30 cellular contexts compared by ENCODE assay signal in genomic region chr13:85997587-85997986, GRCh38.
DNase-seq lines count a peak whose midpoint lies in the region; FAIRE-seq and TF ChIP-seq lines count a peak whose summit lies in the region.
"Had no signal": no experiment of that assay in that cellular context is flagged by ENCODE, and none has a peak within 500 bp of the region (broad histone marks: within the 10 kb centered on the region; RNA-seq: fewer than 3 reads in every experiment).

No MANE protein-coding gene starts in this region.

- H3K4me3 ChIP-seq in breast epithelium, result no peak overlapping the region
- H3K4me3 ChIP-seq in choroid plexus epithelial cell (ENCODE audit: low read depth, low read length), result no peak overlapping the region
- H3K4me3 ChIP-seq in keratinocyte (ENCODE audit: control insufficient read depth in 2 of 3, extremely low read depth in 1 of 3, insufficient read depth in 2 of 3, low read depth in 1 of 3, low read length in 3 of 3), result no peak overlapping the region
- H3K4me3 ChIP-seq: GM23338, HAP-1 had no signal

- no peak overlapping the region for H3K9ac ChIP-seq in keratinocyte (ENCODE audit: control insufficient read depth, extremely low read depth, insufficient read depth, low read length)

- no peaks in the 10 kb centered on the region for H3K9me1 ChIP-seq in keratinocyte (ENCODE audit: control insufficient read depth, extremely low read depth, insufficient read depth, low read length)

- dilution Hi-C loops in keratinocyte (cut with MboI; ENCODE audit: extremely low pct_ligation_motif_present, low sequenced_read_pairs), result no loop called here

- H3K27me3 Mint-ChIP-seq in MCF 10A (ENCODE audit: insufficient read depth, unreplicated experiment) (no peaks in the 10 kb centered on the region), glutamatergic neuron (ENCODE audit: unreplicated experiment) (no peaks in the 10 kb centered on the region)
- H3K27me3 Mint-ChIP-seq: CD8-positive, alpha-beta memory T cell had no signal

- no peak overlapping the region for H3K27ac ChIP-seq in breast epithelium
- H3K27ac ChIP-seq in keratinocyte (ENCODE audit: control insufficient read depth, insufficient read depth, low read length), result no peak overlapping the region
- no peak overlapping the region for H3K27ac ChIP-seq in substantia nigra (ENCODE audit: low read depth, low read length, poor library complexity, severe bottlenecking)
- H3K27ac ChIP-seq: 22Rv1, RWPE1 had no signal

- TF ChIP-seq POLR2A in breast epithelium (IDR thresholded peaks at IDR 0.05), result no peak

- BruUV-seq in MCF 10A (replicated peaks; lab: Mats Ljungman, UMichigan), result no TSS peak

- H3K36me3 ChIP-seq in breast epithelium (no peaks in the 10 kb centered on the region), keratinocyte (ENCODE audit: control insufficient read depth in 2 of 2, extremely low read depth in 1 of 2, insufficient read depth in 2 of 2, low read length in 2 of 2) (no peaks in the 10 kb centered on the region)
- H3K36me3 ChIP-seq: BE2C, HAP-1 had no signal

- H3K4me1 ChIP-seq in breast epithelium, result no peaks in the 10 kb centered on the region
- H3K4me1 ChIP-seq in keratinocyte (ENCODE audit: control insufficient read depth, extremely low read depth, insufficient read depth, low read length), result no peaks in the 10 kb centered on the region
- H3K4me1 ChIP-seq: BE2C had no signal

- DNase-seq in MCF 10A (ENCODE audit: unreplicated experiment) (peak; percentile 36), breast epithelium (ENCODE audit: low spot score in 2 of 2) (no peak), choroid plexus epithelial cell (ENCODE audit: low read depth) (peak; percentile 59), keratinocyte (ENCODE audit: low read depth, low spot score) (no peak), amniotic stem cell (lab: John Stamatoyannopoulos, UW) (no peak), glutamatergic neuron (no peak), substantia nigra (lab: John Stamatoyannopoulos, UW) (no peak)
- DNase-seq: ACHN; BE2C; CD8-positive, alpha-beta memory T cell; DMS 273 treated with DMSO at 0.1 percent for 48 hours; DMS79; EL; GF-D8; HFFc6; IMR-90; KG1; NCI-H1092 treated with DMSO at 0.1 percent for 48 hours; NCI-H1436 treated with DMSO at 0.1 percent for 48 hours; NCI-H1930; NCI-H2227 treated with DMSO at 0.1 percent for 48 hours; NCI-H510A; NCI-H69; SHP77 treated with DMSO at 0.1 percent for 48 hours had no signal

- intact Hi-C loops in MCF 10A (cut with micrococcal nuclease) (no loop called here), breast epithelium (cut with DNase I; ENCODE audit: low total_unique reads) (no loop called here)

- H3K27ac Mint-ChIP-seq in MCF 10A (ENCODE audit: low read depth, unreplicated experiment) (no peak overlapping the region), glutamatergic neuron (ENCODE audit: unreplicated experiment) (no peak overlapping the region)
- H3K27ac Mint-ChIP-seq: CD14-positive monocyte; CD8-positive, alpha-beta memory T cell; GM23338; HFFc6 had no signal

- H3K4me2 ChIP-seq in keratinocyte (ENCODE audit: control insufficient read depth, extremely low read depth, insufficient read depth, low read depth, low read length), result no peak overlapping the region
- H3K4me2 ChIP-seq: GM23338 had no signal

- TF ChIP-seq CTCF in MCF 10A (IDR thresholded peaks at IDR 0.05; ENCODE audit: unreplicated experiment) (no peak), breast epithelium (IDR thresholded peaks at IDR 0.05) (no peak), choroid plexus epithelial cell (conservative IDR thresholded peaks at IDR 0.05; ENCODE audit: low read depth, low read length) (no peak), keratinocyte (optimal IDR thresholded peaks at IDR 0.05 in 1 of 3, IDR thresholded peaks at IDR 0.05 in 1 of 3, conservative IDR thresholded peaks at IDR 0.05 in 1 of 3; ENCODE audit: extremely low read depth in 1 of 3, insufficient read depth in 2 of 3, low read length in 3 of 3) (no peak), glutamatergic neuron (IDR thresholded peaks at IDR 0.05; ENCODE audit: partially characterized antibody, unreplicated experiment) (no peak)

- H3K4me1 Mint-ChIP-seq in MCF 10A (ENCODE audit: insufficient read depth, unreplicated experiment) (no peaks in the 10 kb centered on the region), glutamatergic neuron (ENCODE audit: low read depth, unreplicated experiment) (no peaks in the 10 kb centered on the region)
- H3K4me1 Mint-ChIP-seq: CD14-positive monocyte; CD8-positive, alpha-beta memory T cell; GM23338 had no signal

- H3K27me3 ChIP-seq in breast epithelium (no peaks in the 10 kb centered on the region), keratinocyte (ENCODE audit: control insufficient read depth, extremely low read depth, insufficient read depth, low read length) (no peaks in the 10 kb centered on the region)
- H3K27me3 ChIP-seq: BE2C had no signal

- no peaks in the 10 kb centered on the region for H4K20me1 ChIP-seq in keratinocyte (ENCODE audit: control insufficient read depth, extremely low read depth, insufficient read depth, low read length)

- CTCF ChIA-PET in MCF 10A (lab: Yijun Ruan, JAX), result no interaction called here

- POLR2A ChIA-PET in MCF 10A (lab: Yijun Ruan, JAX), result interaction anchor here (0.6 kb wide), 1 partner anchor 14 kb away, joined by 4 read pairs; no protein-coding TSS in a partner anchor

- H3K79me2 ChIP-seq in keratinocyte (ENCODE audit: control insufficient read depth, insufficient read depth, low read length), result no peaks in the 10 kb centered on the region

- H3K4me3 Mint-ChIP-seq in MCF 10A (ENCODE audit: unreplicated experiment) (no peak overlapping the region), glutamatergic neuron (ENCODE audit: unreplicated experiment) (no peak overlapping the region)
- H3K4me3 Mint-ChIP-seq: CD14-positive monocyte; CD8-positive, alpha-beta memory T cell; GM23338; HFFc6 had no signal

- no peak overlapping the region for H2AFZ ChIP-seq in keratinocyte (ENCODE audit: control insufficient read depth, low read length)
- H2AFZ ChIP-seq: GM23338 had no signal

- H3K9me3 ChIP-seq in breast epithelium (no peaks in the 10 kb centered on the region), keratinocyte (ENCODE audit: control insufficient read depth, low read depth, low read length) (no peaks in the 10 kb centered on the region)
- H3K9me3 ChIP-seq: BE2C, HAP-1 had no signal

- H3K36me3 Mint-ChIP-seq in MCF 10A (ENCODE audit: insufficient read depth, unreplicated experiment) (no peaks in the 10 kb centered on the region), glutamatergic neuron (ENCODE audit: unreplicated experiment) (no peaks in the 10 kb centered on the region)
- H3K36me3 Mint-ChIP-seq: CD14-positive monocyte; CD8-positive, alpha-beta memory T cell had no signal

- FAIRE-seq in keratinocyte (lab: Jason Lieb, UNC), result peak; percentile 13
- FAIRE-seq: GM12891 had no signal

- H3K9me3 Mint-ChIP-seq in MCF 10A (ENCODE audit: unreplicated experiment) (no peaks in the 10 kb centered on the region), glutamatergic neuron (ENCODE audit: unreplicated experiment) (no peaks in the 10 kb centered on the region)
- H3K9me3 Mint-ChIP-seq: GM23338 had no signal

Comparison
In these comparisons a context has a peak if more than half of its experiments do, and no peak if none do; other contexts are left out.
1. DNase-seq: peak in MCF 10A (single experiment) and choroid plexus epithelial cell (single experiment); none in breast epithelium (0 of 2), keratinocyte (single experiment), amniotic stem cell (single experiment), glutamatergic neuron (single experiment) and substantia nigra (0 of 49).